ENCODE assay signal across 1 cellular context in the genomic region with DNA sequence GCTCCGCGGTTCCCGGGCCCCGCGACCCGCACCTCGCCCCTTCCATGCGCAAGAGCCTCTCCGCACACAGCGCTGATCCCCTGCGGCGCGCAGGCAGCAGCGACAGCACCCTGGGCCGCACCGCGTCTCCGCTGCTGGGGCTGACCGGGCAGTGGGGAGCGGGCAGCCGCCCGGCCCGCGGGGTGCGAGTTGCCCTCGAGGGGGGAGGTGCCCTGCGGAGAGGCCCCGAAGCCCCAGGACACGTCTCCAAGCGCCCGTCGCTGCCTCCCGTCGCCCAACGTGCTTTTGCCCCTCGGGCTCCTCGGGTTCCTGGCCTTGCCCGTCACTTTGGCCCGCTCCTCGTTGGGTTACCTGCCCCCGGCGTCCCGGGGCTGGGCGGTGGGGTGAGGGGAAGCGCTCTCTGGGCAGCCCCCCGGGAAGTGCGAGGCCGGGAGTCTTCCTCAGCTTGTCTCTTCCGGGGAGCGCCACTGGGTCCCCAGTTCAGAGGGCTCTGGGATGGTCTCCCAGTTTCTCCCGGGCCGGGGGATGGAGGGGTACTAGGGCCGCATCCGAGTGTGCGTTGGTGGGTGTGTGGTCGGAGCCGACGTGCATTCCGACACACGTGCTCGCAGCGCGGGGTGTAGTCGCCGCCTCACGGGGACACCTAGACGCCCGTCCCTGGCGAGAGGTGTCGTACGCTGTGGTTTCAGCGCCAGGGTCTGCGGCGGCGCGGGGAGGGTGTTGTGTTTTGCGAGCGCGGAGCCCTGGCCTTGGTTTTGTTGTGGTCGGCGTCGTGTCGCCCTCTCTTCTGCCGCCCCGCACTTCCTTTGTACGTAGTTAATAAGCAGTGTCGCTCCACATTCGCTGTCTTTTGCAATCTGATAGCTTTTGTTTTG.
TF ChIP-seq lines count a peak whose summit lies in the region.

No MANE protein-coding gene starts in this region.

TF ChIP-seq in WTC11, 78 proteins besides CTCF, POLR2A, EP300 and RAD21 (continued from another document):
- peak; percentile 57; the same call in 1 of the 2 replicates for TF ChIP-seq FOXK1 (CRISPR knock-in tag; IDR thresholded peaks at IDR 0.05)
- no peak; the same call in 1 of the 2 replicates for TF ChIP-seq ZBTB21 (CRISPR knock-in tag; IDR thresholded peaks at IDR 0.05; ENCODE audit: borderline replicate concordance)
- peak; percentile 27; the same call in 1 of the 2 replicates for TF ChIP-seq PRDM15 (CRISPR knock-in tag; IDR thresholded peaks at IDR 0.05)
- TF ChIP-seq, protein P1, sequence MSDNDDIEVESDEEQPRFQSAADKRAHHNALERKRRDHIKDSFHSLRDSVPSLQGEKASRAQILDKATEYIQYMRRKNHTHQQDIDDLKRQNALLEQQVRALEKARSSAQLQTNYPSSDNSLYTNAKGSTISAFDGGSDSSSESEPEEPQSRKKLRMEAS (CRISPR knock-in tag; IDR thresholded peaks at IDR 0.05): peak; percentile 75; the same call in 1 of the 2 replicates
- TF ChIP-seq, protein P2, sequence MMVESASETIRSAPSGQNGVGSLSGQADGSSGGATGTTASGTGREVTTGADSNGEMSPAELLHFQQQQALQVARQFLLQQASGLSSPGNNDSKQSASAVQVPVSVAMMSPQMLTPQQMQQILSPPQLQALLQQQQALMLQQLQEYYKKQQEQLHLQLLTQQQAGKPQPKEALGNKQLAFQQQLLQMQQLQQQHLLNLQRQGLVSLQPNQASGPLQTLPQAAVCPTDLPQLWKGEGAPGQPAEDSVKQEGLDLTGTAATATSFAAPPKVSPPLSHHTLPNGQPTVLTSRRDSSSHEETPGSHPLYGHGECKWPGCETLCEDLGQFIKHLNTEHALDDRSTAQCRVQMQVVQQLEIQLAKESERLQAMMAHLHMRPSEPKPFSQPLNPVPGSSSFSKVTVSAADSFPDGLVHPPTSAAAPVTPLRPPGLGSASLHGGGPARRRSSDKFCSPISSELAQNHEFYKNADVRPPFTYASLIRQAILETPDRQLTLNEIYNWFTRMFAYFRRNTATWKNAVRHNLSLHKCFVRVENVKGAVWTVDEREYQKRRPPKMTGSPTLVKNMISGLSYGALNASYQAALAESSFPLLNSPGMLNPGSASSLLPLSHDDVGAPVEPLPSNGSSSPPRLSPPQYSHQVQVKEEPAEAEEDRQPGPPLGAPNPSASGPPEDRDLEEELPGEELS (CRISPR knock-in tag; IDR thresholded peaks at IDR 0.05): peak; percentile 30
- TF ChIP-seq ZSCAN18 (CRISPR knock-in tag; IDR thresholded peaks at IDR 0.05): no peak
- no peak for TF ChIP-seq GRHL2 (CRISPR knock-in tag; IDR thresholded peaks at IDR 0.05; ENCODE audit: insufficient replicate concordance, severe bottlenecking)
